In the genomic region with DNA sequence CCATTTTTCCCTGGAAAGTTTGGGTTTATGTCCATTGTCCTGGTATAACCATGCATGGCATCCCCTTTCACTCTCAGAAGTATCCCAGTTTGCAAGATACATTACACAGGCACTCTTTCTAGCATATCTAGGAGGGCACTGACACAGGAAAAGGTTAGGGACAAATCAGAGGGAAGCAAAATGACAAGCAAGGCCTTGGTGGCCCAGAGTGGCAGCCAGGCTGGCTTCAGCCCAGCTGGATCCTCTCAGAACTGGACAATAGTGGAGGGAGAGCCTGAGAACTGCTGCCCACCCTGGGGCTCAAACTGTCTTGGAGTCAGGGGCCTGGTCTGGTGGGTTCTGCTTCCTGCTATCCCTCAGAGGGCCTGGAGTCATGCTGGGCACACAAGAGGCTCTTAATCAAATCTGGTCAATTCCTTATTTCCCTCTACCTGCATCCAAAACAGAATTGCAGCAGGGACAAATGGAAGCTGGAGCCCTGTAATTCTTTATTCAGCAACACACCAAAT, we compare ENCODE assay signal across 18 cellular contexts. TPM values are rescaled to one million over a fixed set of nuclear protein-coding genes. Genes with fewer than 3 reads are reported as not detected.
DNase-seq lines count a peak whose midpoint lies in the region; ATAC-seq, FAIRE-seq and TF ChIP-seq lines count a peak whose summit lies in the region.
"Had no signal": no experiment of that assay in that cellular context is flagged by ENCODE, and none has a peak within 500 bp of the region (broad histone marks: within the 10 kb centered on the region; RNA-seq: fewer than 3 reads in every experiment).

No MANE protein-coding gene starts in this region.

- H3K27ac ChIP-seq in kidney (ENCODE audit: low read depth in 2 of 2, low read length in 2 of 2), result peak overlapping the region in 1 of 2 donors; percentile 32

- FAIRE-seq in kidney (lab: Jason Lieb, UNC) (no peak), D721Med (lab: Jason Lieb, UNC) (no peak)

- ATAC-seq in activated naive CD4-positive, alpha-beta T cell treated with anti-CD3 and anti-CD28 coated beads, Interleukin-2, amount 50 U/mL, for 72 hours, result no peak
- ATAC-seq in natural killer cell treated with Interleukin-12 subunit alpha and Interleukin-12 subunit beta and Interleukin-15 and Interleukin-18, amount 100 ng/mL, for 72 hours, result no peak
- ATAC-seq in HG03521 (IDR thresholded peaks at IDR 0.05; ENCODE audit: unreplicated experiment), result no peak
- ATAC-seq: heart right ventricle had no signal

- no peak for TF ChIP-seq CTCF in kidney (IDR thresholded peaks at IDR 0.05; ENCODE audit: borderline replicate concordance, extremely low read depth, insufficient read depth)
- no peak for TF ChIP-seq CTCF in D721Med (IDR thresholded peaks at IDR 0.05; ENCODE audit: insufficient read depth, missing control alignments)

- H3K4me3 Mint-ChIP-seq in activated naive CD4-positive, alpha-beta T cell treated with anti-CD3 and anti-CD28 coated beads, Interleukin-2, amount 50 U/mL, for 24 hours, result peak overlapping the region; percentile 91
- H3K4me3 Mint-ChIP-seq in activated naive CD8-positive, alpha-beta T cell, result peak overlapping the region; percentile 97
- no peak overlapping the region for H3K4me3 Mint-ChIP-seq in natural killer cell treated with Interleukin-12 subunit alpha and Interleukin-12 subunit beta and Interleukin-15 and Interleukin-18, amount 100 ng/mL, for 72 hours

- peak overlapping the region; percentile 55 to 80 for H3K4me3 ChIP-seq in kidney (ENCODE audit: low read length in 2 of 2)
- H3K4me3 ChIP-seq: HAP-1 had no signal

- intact Hi-C loops in kidney (cut with DNase I), result no loop called here

- no peaks in the 10 kb centered on the region for H3K27me3 Mint-ChIP-seq in activated naive CD4-positive, alpha-beta T cell treated with anti-CD3 and anti-CD28 coated beads, Interleukin-2, amount 50 U/mL, for 24 hours
- H3K27me3 Mint-ChIP-seq in activated naive CD8-positive, alpha-beta T cell, result no peaks in the 10 kb centered on the region
- peaks cover 27% of the 10 kb centered on the region in 2 donors for H3K27me3 Mint-ChIP-seq in natural killer cell treated with Interleukin-12 subunit alpha and Interleukin-12 subunit beta and Interleukin-15 and Interleukin-18, amount 100 ng/mL, for 72 hours

- H3K4me1 ChIP-seq in kidney (ENCODE audit: control insufficient read depth in 1 of 2, insufficient read depth in 1 of 2, low read depth in 1 of 2, low read length in 2 of 2), result peaks cover 30 to 33% of the 10 kb centered on the region in 2 donors

- peak overlapping the region in 1 of 2 donors; percentile 36 for H3K9ac ChIP-seq in kidney (ENCODE audit: low read length in 2 of 2)

- no peaks in the 10 kb centered on the region for H3K9me3 Mint-ChIP-seq in activated naive CD4-positive, alpha-beta T cell treated with anti-CD3 and anti-CD28 coated beads, Interleukin-2, amount 50 U/mL, for 24 hours
- no peaks in the 10 kb centered on the region for H3K9me3 Mint-ChIP-seq in activated naive CD4-positive, alpha-beta T cell treated with anti-CD3 and anti-CD28 coated beads, Interleukin-2, amount 50 U/mL, for 72 hours
- H3K9me3 Mint-ChIP-seq in activated naive CD8-positive, alpha-beta T cell (ENCODE audit: low read depth), result no peaks in the 10 kb centered on the region
- H3K9me3 Mint-ChIP-seq in natural killer cell treated with Interleukin-12 subunit alpha and Interleukin-12 subunit beta and Interleukin-15 and Interleukin-18, amount 100 ng/mL, for 72 hours, result no peaks in the 10 kb centered on the region

- no peaks in the 10 kb centered on the region for H3K9me3 ChIP-seq in kidney (ENCODE audit: control insufficient read depth in 1 of 2, low read length in 2 of 2)
- H3K9me3 ChIP-seq: esophagus squamous epithelium, HAP-1, heart right ventricle had no signal

- no peak overlapping the region for H3K27ac Mint-ChIP-seq in activated naive CD4-positive, alpha-beta T cell treated with anti-CD3 and anti-CD28 coated beads, Interleukin-2, amount 50 U/mL, for 24 hours
- H3K27ac Mint-ChIP-seq in activated naive CD4-positive, alpha-beta T cell treated with anti-CD3 and anti-CD28 coated beads, Interleukin-2, amount 50 U/mL, for 72 hours, result peak overlapping the region in 1 of 2 donors; percentile 90
- H3K27ac Mint-ChIP-seq in activated naive CD8-positive, alpha-beta T cell, result no peak overlapping the region
- no peak overlapping the region for H3K27ac Mint-ChIP-seq in natural killer cell treated with Interleukin-12 subunit alpha and Interleukin-12 subunit beta and Interleukin-15 and Interleukin-18, amount 100 ng/mL, for 72 hours

- DNase-seq in activated naive CD4-positive, alpha-beta T cell treated with anti-CD3 and anti-CD28 coated beads, Interleukin-2, amount 50 U/mL, for 72 hours (ENCODE audit: low spot score in 2 of 2), result no peak
- no peak for DNase-seq in kidney
- DNase-seq in natural killer cell treated with Interleukin-12 subunit alpha and Interleukin-12 subunit beta and Interleukin-15 and Interleukin-18, amount 100 ng/mL, for 72 hours (ENCODE audit: low spot score), result no peak
- DNase-seq in SHP77 treated with DMSO at 0.1 percent for 48 hours (lab: John Stamatoyannopoulos, UW), result no peak
- no peak for DNase-seq in D721Med (ENCODE audit: insufficient read length, low spot score)
- DNase-seq: activated CD4-positive, CD25-positive, alpha-beta regulatory T cell treated with anti-CD3 and anti-CD28 coated beads, Interleukin-2, amount 50 U/mL, for 72 hours; activated effector memory CD4-positive, alpha-beta T cell treated with anti-CD3 and anti-CD28 coated beads, Interleukin-2, amount 50 U/mL, for 16 hours; DMS 273 treated with DMSO at 0.1 percent for 48 hours; esophagus squamous epithelium; heart right ventricle; NCI-H1694; Right ventricle myocardium superior; substantia nigra; T-helper 9 cell had no signal

- no peaks in the 10 kb centered on the region for H3K36me3 Mint-ChIP-seq in activated naive CD4-positive, alpha-beta T cell treated with anti-CD3 and anti-CD28 coated beads, Interleukin-2, amount 50 U/mL, for 24 hours
- peaks cover 53 to 74% of the 10 kb centered on the region in 2 donors for H3K36me3 Mint-ChIP-seq in activated naive CD4-positive, alpha-beta T cell treated with anti-CD3 and anti-CD28 coated beads, Interleukin-2, amount 50 U/mL, for 72 hours
- peaks cover 9% of the 10 kb centered on the region for H3K36me3 Mint-ChIP-seq in activated naive CD8-positive, alpha-beta T cell
- no peaks in the 10 kb centered on the region for H3K36me3 Mint-ChIP-seq in natural killer cell treated with Interleukin-12 subunit alpha and Interleukin-12 subunit beta and Interleukin-15 and Interleukin-18, amount 100 ng/mL, for 72 hours

- H3K4me1 Mint-ChIP-seq in activated naive CD4-positive, alpha-beta T cell treated with anti-CD3 and anti-CD28 coated beads, Interleukin-2, amount 50 U/mL, for 24 hours, result peaks cover 62% of the 10 kb centered on the region
- peaks cover 49% of the 10 kb centered on the region for H3K4me1 Mint-ChIP-seq in activated naive CD8-positive, alpha-beta T cell (ENCODE audit: low read depth)
- peaks cover 48% of the 10 kb centered on the region in 2 donors for H3K4me1 Mint-ChIP-seq in natural killer cell treated with Interleukin-12 subunit alpha and Interleukin-12 subunit beta and Interleukin-15 and Interleukin-18, amount 100 ng/mL, for 72 hours (ENCODE audit: low read depth in 2 of 2)

- no peaks in the 10 kb centered on the region for H3K36me3 ChIP-seq in kidney (ENCODE audit: control insufficient read depth in 1 of 2, insufficient read depth in 2 of 2, low read length in 2 of 2)
- H3K36me3 ChIP-seq: HAP-1 had no signal

RNA-seq across cellular contexts. Expression of a gene that starts 2.6 kb away (rescaled TPM):
- total RNA-seq in activated naive CD4-positive, alpha-beta T cell treated with anti-CD3 and anti-CD28 coated beads, Interleukin-2, amount 50 U/mL, for 72 hours, result 100 to 1,000 TPM in 1 of 2 donors, 10 to 100 TPM in 1; 92.4 to 133 TPM
- 14.8 TPM for total RNA-seq in kidney
- 19.1 TPM for polyA plus RNA-seq in kidney (ENCODE audit: insufficient read depth, low read depth, low replicate concordance)
- 10 to 100 TPM; 12.0 to 23.0 TPM for total RNA-seq in natural killer cell treated with Interleukin-12 subunit alpha and Interleukin-12 subunit beta and Interleukin-15 and Interleukin-18, amount 100 ng/mL, for 72 hours
